ENCODE assay signal across 17 cellular contexts in genomic region chr15:39142500-39142899, GRCh38.
DNase-seq lines count a peak whose midpoint lies in the region; ATAC-seq and TF ChIP-seq lines count a peak whose summit lies in the region.
"Had no signal": no experiment of that assay in that cellular context is flagged by ENCODE, and none has a peak within 500 bp of the region (broad histone marks: within the 10 kb centered on the region; RNA-seq: fewer than 3 reads in every experiment).

No MANE protein-coding gene starts in this region.

- H3K27me3 Mint-ChIP-seq in activated T-cell treated with anti-CD3 and anti-CD28 coated beads, Interleukin-2, amount 50 U/mL, for 72 hours (ENCODE audit: low read depth) = no peaks in the 10 kb centered on the region
- H3K27me3 Mint-ChIP-seq in activated T-helper 1 cell treated with anti-CD3 and anti-CD28 coated beads, Interleukin-12 subunit alpha, Interleukin-12 subunit beta, Interleukin-2, Interleukin-4 antibody, amounts not matched to agents 30 ng/mL and 10 ng/mL and 1 ng/mL, durations not matched to agents 14 hours and 24 hours and 36 hours (ENCODE audit: insufficient read depth) = no peaks in the 10 kb centered on the region

- no peak for TF ChIP-seq CTCF in adrenal gland (IDR thresholded peaks at IDR 0.05)

- peak overlapping the region; percentile 81 for H3K27ac Mint-ChIP-seq in activated T-cell treated with anti-CD3 and anti-CD28 coated beads, Interleukin-2, amount 50 U/mL, for 72 hours
- H3K27ac Mint-ChIP-seq in activated T-helper 1 cell treated with anti-CD3 and anti-CD28 coated beads, Interleukin-12 subunit alpha, Interleukin-12 subunit beta, Interleukin-2, Interleukin-4 antibody, amounts not matched to agents 30 ng/mL and 10 ng/mL and 1 ng/mL, durations not matched to agents 14 hours and 24 hours and 36 hours = peak overlapping the region; percentile 92
- H3K27ac Mint-ChIP-seq in stimulated activated effector memory CD8-positive, alpha-beta T cell treated with anti-CD3 and anti-CD28 coated beads, Interleukin-12 subunit alpha, Interleukin-12 subunit beta, amount 100 ng/mL, for 72 hours = no peak overlapping the region
- H3K27ac Mint-ChIP-seq: H9, IgD-negative memory B cell had no signal

- peaks cover 13 to 25% of the 10 kb centered on the region in 2 donors for H3K4me1 ChIP-seq in adrenal gland (replicated peaks in 1 of 2)

- no peak for TF ChIP-seq POLR2A in adrenal gland (IDR thresholded peaks at IDR 0.05)

- ATAC-seq in activated T-cell treated with anti-CD3 and anti-CD28 coated beads, Interleukin-2, amount 50 U/mL, for 72 hours (replicated peaks in 1 of 2) = peak; percentile 61 to 81
- peak; percentile 70 for ATAC-seq in stimulated activated effector memory CD8-positive, alpha-beta T cell treated with anti-CD3 and anti-CD28 coated beads, Interleukin-12 subunit alpha, Interleukin-12 subunit beta, amount 100 ng/mL, for 72 hours
- ATAC-seq in HG02623 (IDR thresholded peaks at IDR 0.05; ENCODE audit: unreplicated experiment) (no peak), GM18870 (IDR thresholded peaks at IDR 0.05; ENCODE audit: unreplicated experiment) (no peak)

- H3K36me3 ChIP-seq in adrenal gland (replicated peaks in 1 of 2) = no peaks in the 10 kb centered on the region

- peak overlapping the region; percentile 23 to 29 for H3K4me3 Mint-ChIP-seq in activated T-cell treated with anti-CD3 and anti-CD28 coated beads, Interleukin-2, amount 50 U/mL, for 72 hours
- H3K4me3 Mint-ChIP-seq in activated T-helper 1 cell treated with anti-CD3 and anti-CD28 coated beads, Interleukin-12 subunit alpha, Interleukin-12 subunit beta, Interleukin-2, Interleukin-4 antibody, amounts not matched to agents 30 ng/mL and 10 ng/mL and 1 ng/mL, durations not matched to agents 14 hours and 24 hours and 36 hours = peak overlapping the region; percentile 13
- no peak overlapping the region for H3K4me3 Mint-ChIP-seq in stimulated activated effector memory CD8-positive, alpha-beta T cell treated with anti-CD3 and anti-CD28 coated beads, Interleukin-12 subunit alpha, Interleukin-12 subunit beta, amount 100 ng/mL, for 72 hours
- H3K4me3 Mint-ChIP-seq: H9, IgD-negative memory B cell had no signal

- H3K27me3 ChIP-seq in adrenal gland = no peaks in the 10 kb centered on the region

- DNase-seq in activated T-cell treated with anti-CD3 and anti-CD28 coated beads, Interleukin-2, amount 50 U/mL, for 72 hours = peak; percentile 12 to 20
- DNase-seq in activated T-cell treated with anti-CD3 and anti-CD28 coated beads for 4 hours = no peak
- peak; percentile 9 for DNase-seq in OCI-M1 (lab: John Stamatoyannopoulos, UW)
- no peak for DNase-seq in activated T-helper 1 cell treated with anti-CD3 and anti-CD28 coated beads, Interleukin-12 subunit alpha, Interleukin-12 subunit beta, Interleukin-2, Interleukin-4 antibody, amounts not matched to agents 30 ng/mL and 10 ng/mL and 1 ng/mL, durations not matched to agents 14 hours and 24 hours and 36 hours (ENCODE audit: low spot score)
- no peak for DNase-seq in stimulated activated effector memory CD8-positive, alpha-beta T cell treated with anti-CD3 and anti-CD28 coated beads, Interleukin-12 subunit alpha, Interleukin-12 subunit beta, amount 100 ng/mL, for 72 hours (ENCODE audit: low spot score in 2 of 2)
- no peak for DNase-seq in adrenal gland
- DNase-seq: Caco-2; H9; NCI-H1417; NCI-H1930; NCI-H446; NCI-H69; NK-92 treated with Interleukin-12 subunit alpha and Interleukin-12 subunit beta, amount 100 ng/mL, for 24 hours; RPMI8226 had no signal

- no peaks in the 10 kb centered on the region for H3K9me3 ChIP-seq in adrenal gland (replicated peaks in 1 of 3)
- H3K9me3 ChIP-seq: Caco-2 had no signal

- intact Hi-C loops in activated T-helper 1 cell treated with anti-CD3 and anti-CD28 coated beads, Interleukin-12 subunit alpha, Interleukin-12 subunit beta, Interleukin-2, Interleukin-4 antibody, amounts not matched to agents 30 ng/mL and 10 ng/mL and 1 ng/mL, durations not matched to agents 14 hours and 24 hours and 36 hours (cut with micrococcal nuclease) = loop anchor here (1.0 to 10.0 kb wide), 5 partner anchors 109 to 715 kb away; partner anchors contain the start of gene RASGRP1
- intact Hi-C loops in adrenal gland (cut with DNase I) = no loop called here

- no peak overlapping the region for H3K27ac ChIP-seq in adrenal gland

- H3K36me3 Mint-ChIP-seq in activated T-cell treated with anti-CD3 and anti-CD28 coated beads, Interleukin-2, amount 50 U/mL, for 72 hours (ENCODE audit: insufficient read depth in 2 of 2) = no peaks in the 10 kb centered on the region
- H3K36me3 Mint-ChIP-seq in activated T-helper 1 cell treated with anti-CD3 and anti-CD28 coated beads, Interleukin-12 subunit alpha, Interleukin-12 subunit beta, Interleukin-2, Interleukin-4 antibody, amounts not matched to agents 30 ng/mL and 10 ng/mL and 1 ng/mL, durations not matched to agents 14 hours and 24 hours and 36 hours (ENCODE audit: low read depth) = peaks cover 10% of the 10 kb centered on the region
- H3K36me3 Mint-ChIP-seq in stimulated activated effector memory CD8-positive, alpha-beta T cell treated with anti-CD3 and anti-CD28 coated beads, Interleukin-12 subunit alpha, Interleukin-12 subunit beta, amount 100 ng/mL, for 72 hours = no peaks in the 10 kb centered on the region
- H3K36me3 Mint-ChIP-seq: IgD-negative memory B cell had no signal

- peaks cover 0 to 3% of the 10 kb centered on the region in 2 donors for H3K9me3 Mint-ChIP-seq in activated T-cell treated with anti-CD3 and anti-CD28 coated beads, Interleukin-2, amount 50 U/mL, for 72 hours
- peaks cover 21% of the 10 kb centered on the region for H3K9me3 Mint-ChIP-seq in activated T-helper 1 cell treated with anti-CD3 and anti-CD28 coated beads, Interleukin-12 subunit alpha, Interleukin-12 subunit beta, Interleukin-2, Interleukin-4 antibody, amounts not matched to agents 30 ng/mL and 10 ng/mL and 1 ng/mL, durations not matched to agents 14 hours and 24 hours and 36 hours
- H3K9me3 Mint-ChIP-seq in stimulated activated effector memory CD8-positive, alpha-beta T cell treated with anti-CD3 and anti-CD28 coated beads, Interleukin-12 subunit alpha, Interleukin-12 subunit beta, amount 100 ng/mL, for 72 hours = no peaks in the 10 kb centered on the region
- H3K9me3 Mint-ChIP-seq: H9 had no signal

- H3K4me3 ChIP-seq in adrenal gland = no peak overlapping the region

- H3K4me1 Mint-ChIP-seq in activated T-cell treated with anti-CD3 and anti-CD28 coated beads, Interleukin-2, amount 50 U/mL, for 72 hours (ENCODE audit: low read depth) = peaks cover 44% of the 10 kb centered on the region
- peaks cover 63% of the 10 kb centered on the region for H3K4me1 Mint-ChIP-seq in activated T-helper 1 cell treated with anti-CD3 and anti-CD28 coated beads, Interleukin-12 subunit alpha, Interleukin-12 subunit beta, Interleukin-2, Interleukin-4 antibody, amounts not matched to agents 30 ng/mL and 10 ng/mL and 1 ng/mL, durations not matched to agents 14 hours and 24 hours and 36 hours (ENCODE audit: low read depth)
- H3K4me1 Mint-ChIP-seq in stimulated activated effector memory CD8-positive, alpha-beta T cell treated with anti-CD3 and anti-CD28 coated beads, Interleukin-12 subunit alpha, Interleukin-12 subunit beta, amount 100 ng/mL, for 72 hours = peaks cover 7% of the 10 kb centered on the region
- H3K4me1 Mint-ChIP-seq: IgD-negative memory B cell had no signal

Comparison
In these comparisons a context has a peak if more than half of its experiments do, and no peak if none do; other contexts are left out.
1. DNase-seq: peak in activated T-cell treated with anti-CD3 and anti-CD28 coated beads, Interleukin-2, amount 50 U/mL, for 72 hours (2 of 2) and OCI-M1 (single experiment); none in activated T-cell treated with anti-CD3 and anti-CD28 coated beads for 4 hours (single experiment), activated T-helper 1 cell treated with anti-CD3 and anti-CD28 coated beads, Interleukin-12 subunit alpha, Interleukin-12 subunit beta, Interleukin-2, Interleukin-4 antibody, amounts not matched to agents 30 ng/mL and 10 ng/mL and 1 ng/mL, durations not matched to agents 14 hours and 24 hours and 36 hours (single experiment), stimulated activated effector memory CD8-positive, alpha-beta T cell treated with anti-CD3 and anti-CD28 coated beads, Interleukin-12 subunit alpha, Interleukin-12 subunit beta, amount 100 ng/mL, for 72 hours (0 of 2) and adrenal gland (0 of 7).
2. ATAC-seq: peak in activated T-cell treated with anti-CD3 and anti-CD28 coated beads, Interleukin-2, amount 50 U/mL, for 72 hours (2 of 2) and stimulated activated effector memory CD8-positive, alpha-beta T cell treated with anti-CD3 and anti-CD28 coated beads, Interleukin-12 subunit alpha, Interleukin-12 subunit beta, amount 100 ng/mL, for 72 hours (single experiment); none in HG02623 (single experiment) and GM18870 (single experiment).